Comparison of ENCODE assay signal across 9 cellular contexts in genomic region chr13:114130131-114130707, GRCh38. TPM values are rescaled to one million over a fixed set of nuclear protein-coding genes. Genes with fewer than 3 reads are reported as not detected.
A peak's percentile ranks its signal among the peaks of the same experiment; 100 is the strongest.
DNase-seq lines count a peak whose midpoint lies in the region; ATAC-seq and TF ChIP-seq lines count a peak whose summit lies in the region.
"Had no signal": no experiment of that assay in that cellular context is flagged by ENCODE, and none has a peak within 500 bp of the region (broad histone marks: within the 10 kb centered on the region; RNA-seq: fewer than 3 reads in every experiment).

No MANE protein-coding gene starts in this region.

- ATAC-seq in GM18858 (IDR thresholded peaks at IDR 0.05; ENCODE audit: unreplicated experiment), result no peak

- peak overlapping the region; percentile 86 for H3K27ac ChIP-seq in duodenal mucosa (ENCODE audit: low read depth, low read length)

- no peaks in the 10 kb centered on the region for H3K9me3 ChIP-seq in duodenal mucosa (ENCODE audit: control insufficient read depth in 1 of 2, low read length in 2 of 2)
- no peaks in the 10 kb centered on the region for H3K9me3 ChIP-seq in neuron (ENCODE audit: low read length)
- no peaks in the 10 kb centered on the region for H3K9me3 ChIP-seq in Caco-2

- H3K4me3 ChIP-seq in duodenal mucosa (ENCODE audit: low read depth in 1 of 2, low read length in 2 of 2) (peak overlapping the region; percentile 75 to 84), neuron (ENCODE audit: low read length) (peak overlapping the region; percentile 90), Caco-2 (ENCODE audit: low read depth, low read length) (no peak overlapping the region), H7 (ENCODE audit: insufficient read depth, low read depth, low read length) (no peak overlapping the region)

- H2AFZ ChIP-seq in neuron (ENCODE audit: low read depth, low read length), result no peak overlapping the region

- no peak for TF ChIP-seq CTCF in CD14-positive monocyte (IDR thresholded peaks at IDR 0.05)
- TF ChIP-seq CTCF in Caco-2 (IDR thresholded peaks at IDR 0.05; ENCODE audit: insufficient read depth in 1 of 2, low read depth in 1 of 2, low read length in 1 of 2, severe bottlenecking in 1 of 2, unreplicated experiment in 1 of 2), result no peak

- intact Hi-C loops in CD14-positive monocyte (cut with micrococcal nuclease) (loop anchor here (2.0 to 5.0 kb wide), 3 partner anchors 15 to 92 kb away; no protein-coding TSS in a partner anchor), Caco-2 (cut with micrococcal nuclease; ENCODE audit: unreplicated experiment) (no loop called here)

- no TSS peak for BruUV-seq in Caco-2 (replicated peaks; lab: Mats Ljungman, UMichigan)

- peak overlapping the region; percentile 48 to 80 for H3K9ac ChIP-seq in duodenal mucosa (ENCODE audit: low read depth in 1 of 2, low read length in 2 of 2)

- peaks cover 3 to 4% (median 3%) of the 10 kb centered on the region in 3 donors for H3K27me3 Mint-ChIP-seq in CD14-positive monocyte (ENCODE audit: low read depth in 3 of 3)
- H3K27me3 Mint-ChIP-seq in Caco-2 (ENCODE audit: insufficient read depth, unreplicated experiment), result peaks cover 10% of the 10 kb centered on the region

- H3K36me3 Mint-ChIP-seq in CD14-positive monocyte, result peaks cover 20 to 23% of the 10 kb centered on the region in 2 donors
- no peaks in the 10 kb centered on the region for H3K36me3 Mint-ChIP-seq in Caco-2 (ENCODE audit: insufficient read depth, unreplicated experiment)

- DNase-seq in CD14-positive monocyte (ENCODE audit: low spot score) (no peak), MV-4-11 (lab: John Stamatoyannopoulos, UW) (peak; percentile 34), GF-D8 (lab: John Stamatoyannopoulos, UW) (no peak), Caco-2 (no peak), H7 (no peak)

- H3K4me3 Mint-ChIP-seq in CD14-positive monocyte (peak overlapping the region; percentile 100), Caco-2 (ENCODE audit: unreplicated experiment) (no peak overlapping the region)

- H3K27me3 ChIP-seq in duodenal mucosa (ENCODE audit: control insufficient read depth in 1 of 2, insufficient read depth in 2 of 2, low read length in 2 of 2) (no peaks in the 10 kb centered on the region), neuron (ENCODE audit: insufficient read depth, low read length) (no peaks in the 10 kb centered on the region), Caco-2 (replicated peaks; ENCODE audit: control insufficient read depth, insufficient read depth, low read length) (0 out of 2 replicates have a peak, but pooled peaks cover 1% of the 10 kb centered on the region), H7 (ENCODE audit: control insufficient read depth, insufficient read depth, low read length) (peaks cover 3% of the 10 kb centered on the region)

- H3K36me3 ChIP-seq in duodenal mucosa (ENCODE audit: control insufficient read depth in 1 of 2, insufficient read depth in 2 of 2, low read length in 2 of 2), result no peaks in the 10 kb centered on the region
- no peaks in the 10 kb centered on the region for H3K36me3 ChIP-seq in neuron (ENCODE audit: insufficient read depth, low read length)
- no peaks in the 10 kb centered on the region for H3K36me3 ChIP-seq in Caco-2 (ENCODE audit: control insufficient read depth, insufficient read depth, low read length)
- no peaks in the 10 kb centered on the region; the same call in 1 of the 2 replicates for H3K36me3 ChIP-seq in H7 (replicated peaks; ENCODE audit: control insufficient read depth, insufficient read depth, low read length)

- peaks cover 29 to 57% of the 10 kb centered on the region in 2 donors for H3K4me1 ChIP-seq in duodenal mucosa (ENCODE audit: control insufficient read depth in 1 of 2, insufficient read depth in 2 of 2, low read length in 2 of 2)
- H3K4me1 ChIP-seq in neuron (ENCODE audit: insufficient read depth, low read length), result peaks cover 46% of the 10 kb centered on the region
- H3K4me1 ChIP-seq in Caco-2, result peaks cover 7% of the 10 kb centered on the region

- no peaks in the 10 kb centered on the region for H3K9me3 Mint-ChIP-seq in CD14-positive monocyte
- no peaks in the 10 kb centered on the region for H3K9me3 Mint-ChIP-seq in Caco-2 (ENCODE audit: unreplicated experiment)

- H3K27ac Mint-ChIP-seq in CD14-positive monocyte, result peak overlapping the region; percentile 89 to 99 (median 97)
- H3K27ac Mint-ChIP-seq in Caco-2 (ENCODE audit: unreplicated experiment), result no peak overlapping the region

- POLR2A ChIA-PET in Caco-2 (lab: Charles Lee), result no interaction called here

- H3K4me1 Mint-ChIP-seq in CD14-positive monocyte, result peaks cover 55% of the 10 kb centered on the region
- no peaks in the 10 kb centered on the region for H3K4me1 Mint-ChIP-seq in Caco-2 (ENCODE audit: low read depth, unreplicated experiment)

- CTCF ChIA-PET in Caco-2 (lab: Charles Lee), result no interaction called here

RNA-seq across cellular contexts. Expression of gene RASA3, which starts 2.2 kb away (rescaled TPM):
- 10 to 100 TPM in 1 of 2 donors, 1 to 10 TPM in 1; 9.0 to 16.6 TPM for polyA plus RNA-seq in CD14-positive monocyte
- 0.88 and 0.95 TPM in 2 replicates for total RNA-seq in Caco-2 (2022)
- 15.3 and 16.5 TPM in 2 replicates for total RNA-seq in H7 (2014; rRNA removed; shearing (Covaris generic))

RNA-seq across cellular contexts. Expression of gene CFAP97D2, which starts 48.8 kb away (rescaled TPM):
- polyA plus RNA-seq in CD14-positive monocyte, result under 1 TPM in 1 of 2 donors, not detected in 1; 0.21 TPM
- not detected in 2 replicates for total RNA-seq in Caco-2 (2022)
- not detected in 2 replicates for total RNA-seq in H7 (2014; rRNA removed; shearing (Covaris generic))
- total RNA-seq: RPMI7951 had no signal

Comparison
In these comparisons a context has a peak if more than half of its experiments do, and no peak if none do; other contexts are left out.
1. H3K4me3 ChIP-seq: peak in duodenal mucosa (2 of 2) and neuron (single experiment); none in Caco-2 (single experiment) and H7 (single experiment).